ENCODE assay signal across 1 cellular context in genomic region chr5:103487253-103487652, GRCh38.
TF ChIP-seq lines count a peak whose summit lies in the region.

No MANE protein-coding gene starts in this region.

TF ChIP-seq in GM23338, 12 proteins besides CTCF, POLR2A, EP300 and RAD21 (continued from another document):
- no peak for TF ChIP-seq ZNF462 (CRISPR knock-in tag; IDR thresholded peaks at IDR 0.05)
- TF ChIP-seq REST (IDR thresholded peaks at IDR 0.05; ENCODE audit: unreplicated experiment) = no peak
- TF ChIP-seq CREB1 (CRISPR knock-in tag; IDR thresholded peaks at IDR 0.05; ENCODE audit: low read depth) = no peak
- no peak for TF ChIP-seq POLR2AphosphoS5 (IDR thresholded peaks at IDR 0.05; ENCODE audit: low read depth)
- no peak for TF ChIP-seq NANOG (IDR thresholded peaks at IDR 0.05; ENCODE audit: borderline replicate concordance)
- TF ChIP-seq ZNF331 (CRISPR knock-in tag; IDR thresholded peaks at IDR 0.05; ENCODE audit: low read depth) = no peak
- no peak for TF ChIP-seq ETS1 (IDR thresholded peaks at IDR 0.05)
- no peak for TF ChIP-seq EZH2phosphoT487 (IDR thresholded peaks at IDR 0.05; ENCODE audit: unreplicated experiment)
- TF ChIP-seq JUNB (IDR thresholded peaks at IDR 0.05; ENCODE audit: unreplicated experiment) = no peak
- no peak for TF ChIP-seq STAT1 (IDR thresholded peaks at IDR 0.05; ENCODE audit: unreplicated experiment)
- TF ChIP-seq ZNF114 (CRISPR knock-in tag; IDR thresholded peaks at IDR 0.05) = no peak
TF ChIP-seq in GM23338: peak in this region for 0.
